ENCODE assay signal across 1 cellular context in genomic region chr3:170869645-170870593, GRCh38.
TF ChIP-seq lines count a peak whose summit lies in the region.

Gene RPL22L1 (minus strand): TSS chr3:170870195. CDS start chr3:170870167, 28 bp downstream.

TF ChIP-seq in HEK293, 187 proteins besides CTCF, POLR2A, EP300 and RAD21 (continued from another document and continues in another):
- TF ChIP-seq ZBTB10 (tag by site-specific recombination; IDR thresholded peaks at IDR 0.05) (no peak), ZBTB48 (tag by site-specific recombination; IDR thresholded peaks at IDR 0.05) (no peak), ZNF629 (tag by site-specific recombination; IDR thresholded peaks at IDR 0.05) (peak; percentile 94), ZNF639 (tag by site-specific recombination; IDR thresholded peaks at IDR 0.05) (no peak; the same call in 1 of the 2 replicates), MZF1 (tag by site-specific recombination; IDR thresholded peaks at IDR 0.05; ENCODE audit: borderline replicate concordance) (peak; percentile 80; the same call in 1 of the 2 replicates), ZNF404 (tag by site-specific recombination; IDR thresholded peaks at IDR 0.05) (no peak), HIC1 (tag by site-specific recombination; IDR thresholded peaks at IDR 0.05) (no peak), ZNF354C (tag by site-specific recombination; IDR thresholded peaks at IDR 0.05; ENCODE audit: borderline replicate concordance, low read depth) (no peak), ZNF514 (tag by site-specific recombination; IDR thresholded peaks at IDR 0.05) (no peak), ZNF48 (tag by site-specific recombination; IDR thresholded peaks at IDR 0.05) (no peak), KLF17 (tag by site-specific recombination; IDR thresholded peaks at IDR 0.05) (peak; percentile 49; the same call in 1 of the 2 replicates), SCRT1 (tag by site-specific recombination; IDR thresholded peaks at IDR 0.05; ENCODE audit: borderline replicate concordance) (no peak), ZNF792 (tag by site-specific recombination; IDR thresholded peaks at IDR 0.05) (no peak), ZFP69B (tag by site-specific recombination; IDR thresholded peaks at IDR 0.05) (no peak; the same call in 1 of the 2 replicates), SALL2 (tag by site-specific recombination; IDR thresholded peaks at IDR 0.05; ENCODE audit: borderline replicate concordance) (no peak), GLIS1 (tag by site-specific recombination; IDR thresholded peaks at IDR 0.05) (no peak), ZSCAN16 (tag by site-specific recombination; IDR thresholded peaks at IDR 0.05) (no peak), ZBTB8A (tag by site-specific recombination; IDR thresholded peaks at IDR 0.05) (peak; percentile 28; the same call in 1 of the 2 replicates), ZNF398 (tag by site-specific recombination; IDR thresholded peaks at IDR 0.05) (no peak), BCL6B (tag by site-specific recombination; IDR thresholded peaks at IDR 0.05) (no peak), FEZF1 (tag by site-specific recombination; IDR thresholded peaks at IDR 0.05) (no peak; the same call in 1 of the 2 replicates), AEBP2 (tag by site-specific recombination; IDR thresholded peaks at IDR 0.05; ENCODE audit: borderline replicate concordance) (no peak), ZNF132 (tag by site-specific recombination; IDR thresholded peaks at IDR 0.05; ENCODE audit: borderline replicate concordance) (no peak), ZBTB49 (tag by site-specific recombination; IDR thresholded peaks at IDR 0.05; ENCODE audit: low read depth) (no peak), ZXDB (tag by site-specific recombination; IDR thresholded peaks at IDR 0.05) (peak; percentile 61), ZNF211 (tag by site-specific recombination; IDR thresholded peaks at IDR 0.05; ENCODE audit: low read depth) (no peak), ZNF280C (tag by site-specific recombination; IDR thresholded peaks at IDR 0.05) (no peak), ZNF223 (tag by site-specific recombination; IDR thresholded peaks at IDR 0.05) (no peak), ZNF518A (tag by site-specific recombination; conservative IDR thresholded peaks at IDR 0.05; ENCODE audit: low read depth) (no peak; the same call in 1 of the 2 replicates)
